ENCODE assay signal across 32 cellular contexts in genomic region chr3:2774485-2774884, GRCh38.
"Had no signal": no experiment of that assay in that cellular context is flagged by ENCODE, and none has a peak within 500 bp of the region (broad histone marks: within the 10 kb centered on the region; RNA-seq: fewer than 3 reads in every experiment).

No MANE protein-coding gene starts in this region.

- H3K4me3 ChIP-seq: dorsolateral prefrontal cortex, heart right ventricle, left ventricle myocardium inferior, lung, mucosa of descending colon, ovary, psoas muscle, skin epidermis, tibial artery had no signal

- DNase-seq: central memory CD4-positive, alpha-beta T cell; dorsolateral prefrontal cortex; effector CD4-positive, alpha-beta T cell; foreskin melanocyte; glutamatergic neuron; heart right ventricle; hippocampal formation; left cardiac atrium; left ventricle myocardium inferior; mucosa of descending colon; naive B cell; nephron progenitor cell; occipital lobe; ovary; posterior cingulate gyrus; psoas muscle; right cardiac atrium; stimulated activated CD4-positive, alpha-beta T cell treated with anti-CD3 and anti-CD28 coated beads, Interleukin-15, amount 100 ng/mL, for 24 hours; stimulated activated CD4-positive, alpha-beta T cell treated with anti-CD3 and anti-CD28 coated beads, Interleukin-2, amount 100 ng/mL, for 48 hours; stimulated activated CD8-positive, alpha-beta memory T cell treated with anti-CD3 and anti-CD28 coated beads, Interleukin-4, amount 100 ng/mL, for 48 hours; stimulated activated naive CD4-positive, alpha-beta T cell; stimulated activated naive CD8-positive, alpha-beta T cell treated with anti-CD3 and anti-CD28 coated beads, Interleukin-15, amount 100 ng/mL, for 72 hours; tibial artery had no signal

- H3K4me1 Mint-ChIP-seq: memory B cell; naive B cell; stimulated activated naive CD8-positive, alpha-beta T cell treated with anti-CD3 and anti-CD28 coated beads, Interleukin-15, amount 100 ng/mL, for 72 hours had no signal

- H3K4me3 Mint-ChIP-seq: memory B cell; mesothelial cell of epicardium; naive B cell; nephron progenitor cell; stimulated activated naive CD8-positive, alpha-beta T cell treated with anti-CD3 and anti-CD28 coated beads, Interleukin-15, amount 100 ng/mL, for 72 hours; type B pancreatic cell had no signal

- H3K27ac ChIP-seq: dorsolateral prefrontal cortex, epithelial cell of prostate, heart right ventricle, left ventricle myocardium inferior, ovary, psoas muscle, skin epidermis, tibial artery had no signal

- H3K4me1 ChIP-seq: left ventricle myocardium inferior, psoas muscle, tibial artery had no signal

- H3K36me3 ChIP-seq: heart right ventricle, left ventricle myocardium inferior, ovary had no signal

- H3K9me3 ChIP-seq: heart right ventricle, left ventricle myocardium inferior, mucosa of descending colon, ovary, psoas muscle, tibial artery had no signal

- H3K36me3 Mint-ChIP-seq: memory B cell, naive B cell, type B pancreatic cell had no signal

- ATAC-seq: esophagus mucosa; heart right ventricle; left cardiac atrium; mucosa of descending colon; psoas muscle; right cardiac atrium; stimulated activated naive CD8-positive, alpha-beta T cell treated with anti-CD3 and anti-CD28 coated beads, Interleukin-15, amount 100 ng/mL, for 72 hours had no signal

- H3K27me3 Mint-ChIP-seq: naive B cell; stimulated activated naive CD8-positive, alpha-beta T cell treated with anti-CD3 and anti-CD28 coated beads, Interleukin-15, amount 100 ng/mL, for 72 hours; type B pancreatic cell had no signal

- H3K27ac Mint-ChIP-seq: memory B cell; mesothelial cell of epicardium; naive B cell; nephron progenitor cell; stimulated activated naive CD8-positive, alpha-beta T cell treated with anti-CD3 and anti-CD28 coated beads, Interleukin-15, amount 100 ng/mL, for 72 hours; type B pancreatic cell had no signal

- FAIRE-seq: colon, islet of Langerhans had no signal

- H3K27me3 ChIP-seq: dorsolateral prefrontal cortex, heart right ventricle, ovary, tibial artery had no signal
